In genomic region chr5:145437627-145438026, GRCh38 we compare ENCODE assay signal across 27 cellular contexts.
"Had no signal": no experiment of that assay in that cellular context is flagged by ENCODE, and none has a peak within 500 bp of the region (broad histone marks: within the 10 kb centered on the region; RNA-seq: fewer than 3 reads in every experiment).

No MANE protein-coding gene starts in this region.

- FAIRE-seq: small intestine, urothelium cell line had no signal

- DNase-seq: naive thymus-derived CD8-positive, alpha-beta T cell; nephron progenitor cell; occipital lobe; ovary; posterior cingulate gyrus; psoas muscle; right cardiac atrium; right lobe of liver; sigmoid colon; small intestine; stimulated activated CD4-positive, alpha-beta T cell treated with anti-CD3 and anti-CD28 coated beads, Interleukin-15, amount 100 ng/mL, for 24 hours; stimulated activated CD4-positive, alpha-beta T cell treated with anti-CD3 and anti-CD28 coated beads, Interleukin-2, amount 100 ng/mL, for 24 hours; stimulated activated CD4-positive, alpha-beta T cell treated with anti-CD3 and anti-CD28 coated beads, Interleukin-2, amount 100 ng/mL, for 48 hours; stimulated activated CD4-positive, alpha-beta T cell treated with anti-CD3 and anti-CD28 coated beads, Interleukin-4, amount 100 ng/mL, for 24 hours; stimulated activated naive B cell treated with anti-CD40 and anti-IgM and Interleukin-4, amounts not matched to agents 10 μg/mL and 1 μg/mL and 100 μg/mL, for 72 hours; stimulated activated naive CD4-positive, alpha-beta T cell treated with Interleukin-2 at 50 U/mL for 16 hours; stomach; thyroid gland; trophoblast cell; upper lobe of left lung had no signal

- H3K9me3 ChIP-seq: ovary, psoas muscle, right lobe of liver, thyroid gland, vagina had no signal

- H3K79me2 ChIP-seq: parathyroid adenoma had no signal

- H3K27ac ChIP-seq: ovary, parathyroid adenoma, psoas muscle, right lobe of liver, sigmoid colon, stomach, thoracic aorta, thyroid gland, tibial nerve, upper lobe of left lung, vagina had no signal

- H3K9ac ChIP-seq: parathyroid adenoma had no signal

- H3K27me3 ChIP-seq: ovary, right lobe of liver, sigmoid colon, stomach, thyroid gland, tibial nerve, upper lobe of left lung, vagina had no signal

- H3K4me3 ChIP-seq: ovary, psoas muscle, right lobe of liver, sigmoid colon, stomach, thoracic aorta, thyroid gland, tibial nerve, upper lobe of left lung, vagina had no signal

- H2AFZ ChIP-seq: parathyroid adenoma had no signal

- H3K4me1 ChIP-seq: parathyroid adenoma, psoas muscle, right lobe of liver, sigmoid colon, stomach, thyroid gland, tibial nerve, upper lobe of left lung, vagina had no signal

- ATAC-seq: naive thymus-derived CD8-positive, alpha-beta T cell; natural killer cell treated with Interleukin-12 subunit alpha and Interleukin-12 subunit beta and Interleukin-15 and Interleukin-18, amount 100 ng/mL, for 72 hours; psoas muscle; right cardiac atrium; right lobe of liver; stimulated activated effector memory CD8-positive, alpha-beta T cell treated with anti-CD3 and anti-CD28 coated beads, Interleukin-12 subunit alpha, Interleukin-12 subunit beta, amount 100 ng/mL, for 72 hours; stimulated activated naive B cell treated with anti-CD40 and anti-IgM and Interleukin-4, amounts not matched to agents 10 μg/mL and 1 μg/mL and 100 μg/mL, for 72 hours had no signal

- H3K36me3 ChIP-seq: ovary, right lobe of liver, sigmoid colon, thoracic aorta, thyroid gland, upper lobe of left lung, vagina had no signal
